In the genomic region with DNA sequence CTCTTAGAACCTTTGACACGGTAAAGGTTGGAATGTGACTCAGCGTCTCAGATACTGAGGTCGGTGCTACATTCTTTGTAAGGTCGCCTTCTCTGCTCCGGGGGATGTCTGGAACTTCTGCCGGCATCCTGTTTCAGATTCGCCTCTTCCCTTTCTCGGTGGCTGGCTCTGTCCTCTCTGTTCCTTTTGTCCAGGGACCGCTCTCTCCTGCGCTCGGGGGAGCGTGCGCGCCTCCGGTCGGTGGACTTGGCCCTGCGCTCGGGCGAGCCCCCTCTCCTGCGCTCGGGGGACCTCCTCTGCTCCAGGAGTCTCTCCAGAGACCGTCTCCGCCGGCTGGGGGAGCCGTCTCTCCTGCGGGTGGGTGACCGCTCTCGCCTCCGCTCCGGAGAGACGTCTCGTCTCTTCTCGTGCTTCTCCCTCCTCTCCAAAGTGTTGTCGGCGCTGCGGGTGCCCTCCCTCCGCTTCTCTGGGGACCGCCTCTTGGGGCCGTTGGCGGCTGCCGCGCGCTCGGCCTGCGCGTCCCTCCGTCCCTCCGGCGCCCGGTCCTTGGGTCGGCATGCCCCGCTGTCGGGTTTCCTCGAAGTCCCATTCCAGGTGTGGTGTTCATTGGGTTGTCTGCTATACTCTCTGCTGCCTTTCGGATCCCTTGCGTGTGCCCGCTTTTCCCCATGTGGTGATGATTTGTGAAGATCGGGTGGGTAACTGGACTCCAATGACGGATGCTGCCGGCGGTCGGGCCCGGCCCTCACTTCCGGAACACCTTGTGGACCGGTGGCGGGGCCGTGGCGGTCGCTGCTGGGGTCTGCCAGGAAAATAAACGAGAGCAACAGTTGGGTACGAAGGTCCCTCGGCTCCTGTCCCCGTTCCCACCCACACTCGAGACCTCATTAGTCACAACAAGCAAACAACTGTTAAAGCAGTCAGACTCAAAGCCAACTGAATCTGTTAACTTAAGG, we compare ENCODE assay signal across 15 cellular contexts.
DNase-seq lines count a peak whose midpoint lies in the region; ATAC-seq, FAIRE-seq and TF ChIP-seq lines count a peak whose summit lies in the region.
"Had no signal": no experiment of that assay in that cellular context is flagged by ENCODE, and none has a peak within 500 bp of the region (broad histone marks: within the 10 kb centered on the region; RNA-seq: fewer than 3 reads in every experiment).

No MANE protein-coding gene starts in this region.

- no peak for FAIRE-seq in small intestine (lab: Jason Lieb, UNC)
- FAIRE-seq: pancreas had no signal

- peak overlapping the region; percentile 29 for H3K4me3 Mint-ChIP-seq in nephron progenitor cell
- H3K4me3 Mint-ChIP-seq: activated T-cell treated with anti-CD3 and anti-CD28 coated beads, Interleukin-2, amount 50 U/mL, for 4 hours; brain had no signal

- no peaks in the 10 kb centered on the region for H3K9me3 ChIP-seq in small intestine (ENCODE audit: control insufficient read depth, low read depth)
- H3K9me3 ChIP-seq: pancreas had no signal

- 50 to 89% (median 67%) methylated on average over 72 to 74 of the region's 74 CpGs for WGBS in small intestine, 3 donors

- peaks cover 3% of the 10 kb centered on the region for H3K9me3 Mint-ChIP-seq in nephron progenitor cell
- H3K9me3 Mint-ChIP-seq: activated T-cell treated with anti-CD3 and anti-CD28 coated beads, Interleukin-2, amount 50 U/mL, for 4 hours; brain had no signal

- H3K4me1 ChIP-seq in small intestine (ENCODE audit: control insufficient read depth in 2 of 2, insufficient read depth in 1 of 2, low read depth in 1 of 2, low read length in 1 of 2): no peaks in the 10 kb centered on the region
- H3K4me1 ChIP-seq: pancreas had no signal

- DNase-seq in Right ventricle myocardium superior (no peak), cardiac septum (ENCODE audit: low spot score) (no peak), foreskin fibroblast (peak; percentile 21 to 47), nephron progenitor cell (no peak), medulla oblongata (ENCODE audit: extremely low spot score) (no peak), small intestine (no peak)
- DNase-seq: activated T-cell treated with anti-CD3 and anti-CD28 coated beads, Interleukin-2, amount 50 U/mL, for 4 hours; DMS79; left cardiac atrium; NCI-H510A; WERI-Rb-1 had no signal

- TF ChIP-seq CTCF in foreskin fibroblast (IDR thresholded peaks at IDR 0.05; ENCODE audit: low read depth, low read length) (no peak), nephron progenitor cell (IDR thresholded peaks at IDR 0.05) (no peak)

- H3K36me3 ChIP-seq in small intestine (ENCODE audit: control insufficient read depth in 2 of 2, insufficient read depth in 2 of 2, low read length in 2 of 2): peaks cover 0 to 17% of the 10 kb centered on the region in 2 donors

- intact Hi-C loops in Right ventricle myocardium superior (cut with DNase I): no loop called here
- intact Hi-C loops in cardiac septum (cut with DNase I): no loop called here

- H3K27ac Mint-ChIP-seq in nephron progenitor cell: peak overlapping the region; percentile 21

- H3K4me3 ChIP-seq in foreskin fibroblast (ENCODE audit: low read depth in 1 of 2, low read length in 2 of 2): peak overlapping the region; percentile 29 to 43
- H3K4me3 ChIP-seq in small intestine (ENCODE audit: low read depth in 1 of 2, low read length in 2 of 2): no peak overlapping the region
- H3K4me3 ChIP-seq: pancreas had no signal

- H3K27me3 Mint-ChIP-seq in nephron progenitor cell (ENCODE audit: low read depth, poor library complexity): no peaks in the 10 kb centered on the region
- H3K27me3 Mint-ChIP-seq: brain had no signal

- no peaks in the 10 kb centered on the region for H3K27me3 ChIP-seq in small intestine (ENCODE audit: control insufficient read depth in 2 of 2, insufficient read depth in 2 of 2, low read length in 2 of 2)
- H3K27me3 ChIP-seq: pancreas had no signal

- peaks cover 12% of the 10 kb centered on the region for H3K4me1 Mint-ChIP-seq in nephron progenitor cell

- H3K27ac ChIP-seq in small intestine (ENCODE audit: low read depth in 1 of 2, low read length in 1 of 2): no peak overlapping the region
- H3K27ac ChIP-seq: pancreas, WERI-Rb-1 had no signal

- H3K36me3 Mint-ChIP-seq in nephron progenitor cell (ENCODE audit: low read depth): peaks cover 66% of the 10 kb centered on the region

- ATAC-seq in Right ventricle myocardium superior (ENCODE audit: poor library complexity): peak; percentile 20
- ATAC-seq in GM21367 (IDR thresholded peaks at IDR 0.05; ENCODE audit: unreplicated experiment): no peak
- no peak for ATAC-seq in GM18858 (IDR thresholded peaks at IDR 0.05; ENCODE audit: unreplicated experiment)
- ATAC-seq: pancreas had no signal

Comparison
In these comparisons a context has a peak if more than half of its experiments do, and no peak if none do; other contexts are left out.
1. DNase-seq: peak in foreskin fibroblast (2 of 2); none in Right ventricle myocardium superior (single experiment), cardiac septum (single experiment), nephron progenitor cell (single experiment), medulla oblongata (single experiment) and small intestine (single experiment).
2. H3K4me3 ChIP-seq: peak in foreskin fibroblast (2 of 2); none in small intestine (0 of 2).